ENCODE assay signal across 1 cellular context in the genomic region with DNA sequence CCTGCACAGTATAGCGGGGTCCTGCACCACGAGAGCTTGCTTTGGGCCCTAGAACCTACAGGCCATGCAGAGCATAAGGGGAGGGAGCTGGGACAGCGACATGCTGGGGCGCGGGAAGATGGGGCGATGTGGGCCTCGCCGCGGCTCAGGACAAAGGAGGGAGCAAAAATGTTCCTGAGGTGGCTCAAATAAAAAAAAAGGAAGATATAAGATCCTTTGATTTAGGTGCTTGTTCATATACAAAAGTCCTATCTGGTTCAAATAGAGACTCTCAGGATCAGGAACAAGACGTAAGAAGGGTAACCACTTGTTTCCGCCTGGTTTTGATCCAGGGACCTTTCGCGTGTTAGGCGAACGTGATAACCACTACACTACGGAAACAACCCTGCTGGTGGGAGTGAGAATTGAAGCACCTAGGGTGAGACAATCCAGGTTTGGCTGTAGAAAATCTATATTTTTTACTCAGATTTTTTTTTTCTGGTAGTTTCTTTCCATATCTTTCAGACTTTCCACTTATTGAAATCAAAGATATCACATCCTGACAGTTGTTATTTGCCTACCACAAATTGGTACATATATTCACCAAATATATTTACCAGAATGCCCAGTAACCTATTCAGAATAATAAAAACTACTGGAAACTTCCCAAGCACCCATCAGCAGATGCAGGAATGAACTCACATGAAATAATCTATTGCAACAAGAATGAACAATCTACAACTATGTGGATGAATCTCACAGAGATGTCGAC.
TF ChIP-seq lines count a peak whose summit lies in the region.

No MANE protein-coding gene starts in this region.

TF ChIP-seq in K562, 482 proteins besides CTCF, POLR2A, EP300 and RAD21 (continued from another document and continues in another):
- TF ChIP-seq TRIM24 (IDR thresholded peaks at IDR 0.05) (peak in 1 of 2 experiments; percentile 63; a peak in 2 of 4 replicates), ZZZ3 (IDR thresholded peaks at IDR 0.05) (no peak), MAFK (IDR thresholded peaks at IDR 0.05; ENCODE audit: low read length) (no peak), RFX1 (IDR thresholded peaks at IDR 0.05) (no peak), KLF13 (tag; IDR thresholded peaks at IDR 0.05; ENCODE audit: borderline replicate concordance, low read depth) (0 out of 2 replicates have a peak, but pooled peaks have one; percentile 43), RBM22 (IDR thresholded peaks at IDR 0.05; ENCODE audit: low read depth, low read length, poor library complexity, severe bottlenecking) (peak; percentile 64), KHSRP (IDR thresholded peaks at IDR 0.05) (no peak), BRD4 (IDR thresholded peaks at IDR 0.05) (0 out of 2 replicates have a peak, but pooled peaks have one; percentile 57), CBX3 (IDR thresholded peaks at IDR 0.05; ENCODE audit: borderline replicate concordance in 1 of 2, low read length in 2 of 2) (peak in 1 of 2 experiments; percentile 85; a peak in 2 of 3 replicates), CHD2 (IDR thresholded peaks at IDR 0.05; ENCODE audit: low read depth, low read length) (peak; percentile 56; the same call in 1 of the 2 replicates), RNF2 (IDR thresholded peaks at IDR 0.05) (0 out of 2 replicates have a peak, but pooled peaks have one; percentile 47), CBX8 (IDR thresholded peaks at IDR 0.05; ENCODE audit: borderline replicate concordance, extremely low read depth, low read depth, low read length, poor library complexity, severe bottlenecking) (no peak), ZNF444 (CRISPR knock-in tag; IDR thresholded peaks at IDR 0.05) (no peak), CEBPG (CRISPR knock-in tag; IDR thresholded peaks at IDR 0.05) (no peak), CEBPG (tag; conservative IDR thresholded peaks at IDR 0.05 in 1 of 2, IDR thresholded peaks at IDR 0.05 in 1 of 2) (no peak), USF2 (CRISPR knock-in tag; IDR thresholded peaks at IDR 0.05) (no peak), FOSL1 (tag; conservative IDR thresholded peaks at IDR 0.05) (peak; percentile 37; the same call in 1 of the 2 replicates), TCF7 (IDR thresholded peaks at IDR 0.05; ENCODE audit: borderline replicate concordance) (no peak), HOMEZ (CRISPR knock-in tag; IDR thresholded peaks at IDR 0.05) (no peak), NCOA6 (IDR thresholded peaks at IDR 0.05) (0 out of 2 replicates have a peak, but pooled peaks have one; percentile 27), NFIC (IDR thresholded peaks at IDR 0.05) (peak; percentile 80), ZNF584 (CRISPR knock-in tag; IDR thresholded peaks at IDR 0.05; ENCODE audit: low read depth) (0 out of 2 replicates have a peak, but pooled peaks have one; percentile 19), TBP (optimal IDR thresholded peaks at IDR 0.05; ENCODE audit: low read depth, low read length) (peak; percentile 100), ZNF583 (CRISPR knock-in tag; IDR thresholded peaks at IDR 0.05) (no peak), MAZ (CRISPR knock-in tag; conservative IDR thresholded peaks at IDR 0.05 in 1 of 2, IDR thresholded peaks at IDR 0.05 in 1 of 2) (peak in 1 of 2 experiments; percentile 62; a peak in 2 of 4 replicates), ARNT (IDR thresholded peaks at IDR 0.05) (peak; percentile 51 to 77; a peak in 3 of 4 replicates), RB1 (IDR thresholded peaks at IDR 0.05; ENCODE audit: low read depth) (peak; percentile 73), ZNF318 (IDR thresholded peaks at IDR 0.05; ENCODE audit: borderline replicate concordance in 1 of 2, low read depth in 1 of 2) (0 out of 4 replicates have a peak, but pooled peaks of 1 of the 2 experiments have one; percentile 73)
- TF ChIP-seq, protein P1, sequence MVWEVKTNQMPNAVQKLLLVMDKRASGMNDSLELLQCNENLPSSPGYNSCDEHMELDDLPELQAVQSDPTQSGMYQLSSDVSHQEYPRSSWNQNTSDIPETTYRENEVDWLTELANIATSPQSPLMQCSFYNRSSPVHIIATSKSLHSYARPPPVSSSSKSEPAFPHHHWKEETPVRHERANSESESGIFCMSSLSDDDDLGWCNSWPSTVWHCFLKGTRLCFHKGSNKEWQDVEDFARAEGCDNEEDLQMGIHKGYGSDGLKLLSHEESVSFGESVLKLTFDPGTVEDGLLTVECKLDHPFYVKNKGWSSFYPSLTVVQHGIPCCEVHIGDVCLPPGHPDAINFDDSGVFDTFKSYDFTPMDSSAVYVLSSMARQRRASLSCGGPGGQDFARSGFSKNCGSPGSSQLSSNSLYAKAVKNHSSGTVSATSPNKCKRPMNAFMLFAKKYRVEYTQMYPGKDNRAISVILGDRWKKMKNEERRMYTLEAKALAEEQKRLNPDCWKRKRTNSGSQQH (CRISPR knock-in tag; IDR thresholded peaks at IDR 0.05): no peak
- TF ChIP-seq, protein P2, sequence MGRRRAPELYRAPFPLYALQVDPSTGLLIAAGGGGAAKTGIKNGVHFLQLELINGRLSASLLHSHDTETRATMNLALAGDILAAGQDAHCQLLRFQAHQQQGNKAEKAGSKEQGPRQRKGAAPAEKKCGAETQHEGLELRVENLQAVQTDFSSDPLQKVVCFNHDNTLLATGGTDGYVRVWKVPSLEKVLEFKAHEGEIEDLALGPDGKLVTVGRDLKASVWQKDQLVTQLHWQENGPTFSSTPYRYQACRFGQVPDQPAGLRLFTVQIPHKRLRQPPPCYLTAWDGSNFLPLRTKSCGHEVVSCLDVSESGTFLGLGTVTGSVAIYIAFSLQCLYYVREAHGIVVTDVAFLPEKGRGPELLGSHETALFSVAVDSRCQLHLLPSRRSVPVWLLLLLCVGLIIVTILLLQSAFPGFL (CRISPR knock-in tag; IDR thresholded peaks at IDR 0.05): no peak
- TF ChIP-seq, protein P3, sequence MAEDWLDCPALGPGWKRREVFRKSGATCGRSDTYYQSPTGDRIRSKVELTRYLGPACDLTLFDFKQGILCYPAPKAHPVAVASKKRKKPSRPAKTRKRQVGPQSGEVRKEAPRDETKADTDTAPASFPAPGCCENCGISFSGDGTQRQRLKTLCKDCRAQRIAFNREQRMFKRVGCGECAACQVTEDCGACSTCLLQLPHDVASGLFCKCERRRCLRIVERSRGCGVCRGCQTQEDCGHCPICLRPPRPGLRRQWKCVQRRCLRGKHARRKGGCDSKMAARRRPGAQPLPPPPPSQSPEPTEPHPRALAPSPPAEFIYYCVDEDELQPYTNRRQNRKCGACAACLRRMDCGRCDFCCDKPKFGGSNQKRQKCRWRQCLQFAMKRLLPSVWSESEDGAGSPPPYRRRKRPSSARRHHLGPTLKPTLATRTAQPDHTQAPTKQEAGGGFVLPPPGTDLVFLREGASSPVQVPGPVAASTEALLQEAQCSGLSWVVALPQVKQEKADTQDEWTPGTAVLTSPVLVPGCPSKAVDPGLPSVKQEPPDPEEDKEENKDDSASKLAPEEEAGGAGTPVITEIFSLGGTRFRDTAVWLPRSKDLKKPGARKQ (CRISPR knock-in tag; IDR thresholded peaks at IDR 0.05): peak; percentile 74; the same call in 1 of the 2 replicates
- TF ChIP-seq, protein P4, sequence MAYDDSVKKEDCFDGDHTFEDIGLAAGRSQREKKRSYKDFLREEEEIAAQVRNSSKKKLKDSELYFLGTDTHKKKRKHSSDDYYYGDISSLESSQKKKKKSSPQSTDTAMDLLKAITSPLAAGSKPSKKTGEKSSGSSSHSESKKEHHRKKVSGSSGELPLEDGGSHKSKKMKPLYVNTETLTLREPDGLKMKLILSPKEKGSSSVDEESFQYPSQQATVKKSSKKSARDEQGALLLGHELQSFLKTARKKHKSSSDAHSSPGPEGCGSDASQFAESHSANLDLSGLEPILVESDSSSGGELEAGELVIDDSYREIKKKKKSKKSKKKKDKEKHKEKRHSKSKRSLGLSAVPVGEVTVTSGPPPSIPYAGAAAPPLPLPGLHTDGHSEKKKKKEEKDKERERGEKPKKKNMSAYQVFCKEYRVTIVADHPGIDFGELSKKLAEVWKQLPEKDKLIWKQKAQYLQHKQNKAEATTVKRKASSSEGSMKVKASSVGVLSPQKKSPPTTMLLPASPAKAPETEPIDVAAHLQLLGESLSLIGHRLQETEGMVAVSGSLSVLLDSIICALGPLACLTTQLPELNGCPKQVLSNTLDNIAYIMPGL (CRISPR knock-in tag; IDR thresholded peaks at IDR 0.05): peak; percentile 74; the same call in 1 of the 2 replicates
- TF ChIP-seq, protein P5, sequence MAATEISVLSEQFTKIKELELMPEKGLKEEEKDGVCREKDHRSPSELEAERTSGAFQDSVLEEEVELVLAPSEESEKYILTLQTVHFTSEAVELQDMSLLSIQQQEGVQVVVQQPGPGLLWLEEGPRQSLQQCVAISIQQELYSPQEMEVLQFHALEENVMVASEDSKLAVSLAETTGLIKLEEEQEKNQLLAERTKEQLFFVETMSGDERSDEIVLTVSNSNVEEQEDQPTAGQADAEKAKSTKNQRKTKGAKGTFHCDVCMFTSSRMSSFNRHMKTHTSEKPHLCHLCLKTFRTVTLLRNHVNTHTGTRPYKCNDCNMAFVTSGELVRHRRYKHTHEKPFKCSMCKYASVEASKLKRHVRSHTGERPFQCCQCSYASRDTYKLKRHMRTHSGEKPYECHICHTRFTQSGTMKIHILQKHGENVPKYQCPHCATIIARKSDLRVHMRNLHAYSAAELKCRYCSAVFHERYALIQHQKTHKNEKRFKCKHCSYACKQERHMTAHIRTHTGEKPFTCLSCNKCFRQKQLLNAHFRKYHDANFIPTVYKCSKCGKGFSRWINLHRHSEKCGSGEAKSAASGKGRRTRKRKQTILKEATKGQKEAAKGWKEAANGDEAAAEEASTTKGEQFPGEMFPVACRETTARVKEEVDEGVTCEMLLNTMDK (IDR thresholded peaks at IDR 0.05; ENCODE audit: borderline replicate concordance, insufficient read depth, low read depth, low read length, poor library complexity, severe bottlenecking): peak; percentile 26
